ENCODE assay signal across 8 cellular contexts in genomic region chr17:38871992-38872605, GRCh38. TPM values are rescaled to one million over a fixed set of nuclear protein-coding genes. Genes with fewer than 3 reads are reported as not detected.
DNase-seq lines count a peak whose midpoint lies in the region; ATAC-seq, FAIRE-seq and TF ChIP-seq lines count a peak whose summit lies in the region.

No MANE protein-coding gene starts in this region.

- H3K36me3 ChIP-seq in PC-3 (ENCODE audit: low read depth, low read length): no peaks in the 10 kb centered on the region
- H3K36me3 ChIP-seq in endothelial cell of umbilical vein (ENCODE audit: control insufficient read depth in 2 of 2, extremely low read depth in 1 of 2, insufficient read depth in 2 of 2, low read length in 2 of 2): peaks cover 0 to 3% of the 10 kb centered on the region in 2 experiments
- no peaks in the 10 kb centered on the region for H3K36me3 ChIP-seq in pancreas

- H3K9me2 ChIP-seq in PC-3 (replicated peaks; ENCODE audit: low read length): no peaks in the 10 kb centered on the region

- H3K4me1 ChIP-seq in PC-3 (ENCODE audit: insufficient read depth, low read length) (peaks cover 25% of the 10 kb centered on the region), endothelial cell of umbilical vein (ENCODE audit: control insufficient read depth, extremely low read depth, insufficient read depth, low read length) (peaks cover 38% of the 10 kb centered on the region), pancreas (peaks cover 29 to 38% (median 37%) of the 10 kb centered on the region in 3 donors)

- peak overlapping the region; percentile 84 for H3K4me2 ChIP-seq in PC-3 (ENCODE audit: low read length)
- H3K4me2 ChIP-seq in endothelial cell of umbilical vein (ENCODE audit: insufficient read depth, low read length): peak overlapping the region; percentile 79

- H3K4me3 ChIP-seq in PC-3 (ENCODE audit: low read length): peak overlapping the region; percentile 98
- peak overlapping the region in 2 of 3 experiments; percentile 81 to 93 for H3K4me3 ChIP-seq in endothelial cell of umbilical vein (replicated peaks in 1 of 3; ENCODE audit: insufficient read depth in 1 of 3, low read depth in 1 of 3, low read length in 3 of 3)
- H3K4me3 ChIP-seq in pancreas: peak overlapping the region in 2 of 4 donors; percentile 93 to 94

- DNase-seq in Calu3 (no peak), PC-3 (no peak), endothelial cell of umbilical vein (ENCODE audit: low read depth, low spot score) (no peak), pancreas (peak in 3 of 6 donors; percentile 36 to 49 (median 39)), DMS114 treated with DMSO at 0.1 percent for 48 hours (lab: John Stamatoyannopoulos, UW; ENCODE audit: unreplicated experiment) (no peak), NCI-H774 (lab: John Stamatoyannopoulos, UW) (no peak), activated gamma-delta T cell treated with Interleukin-2 at 50 U/mL for 16 hours (no peak), NCI-H526 (lab: John Stamatoyannopoulos, UW) (no peak)

- H3K4me3 Mint-ChIP-seq in Calu3 (ENCODE audit: low read depth, unreplicated experiment): peak overlapping the region; percentile 95

- H3K9ac ChIP-seq in PC-3 (ENCODE audit: low read length) (peak overlapping the region; percentile 77; the same call in 1 of the 2 replicates), endothelial cell of umbilical vein (replicated peaks; ENCODE audit: extremely low read depth, insufficient read depth, low read length) (no peak overlapping the region)

- peak overlapping the region; percentile 97 for H3K27ac Mint-ChIP-seq in Calu3 (ENCODE audit: unreplicated experiment)

- no peaks in the 10 kb centered on the region for H3K27me3 Mint-ChIP-seq in Calu3 (ENCODE audit: unreplicated experiment)

- H2AFZ ChIP-seq in PC-3 (ENCODE audit: low read length): no peak overlapping the region
- H2AFZ ChIP-seq in endothelial cell of umbilical vein (ENCODE audit: low read depth, low read length): no peak overlapping the region

- POLR2A ChIA-PET in PC-3 (lab: Charles Lee; ENCODE audit: unreplicated experiment) (no interaction called here), endothelial cell of umbilical vein (lab: Charles Lee) (interaction anchor here (1.1 to 1.4 kb wide), 4 partner anchors 8 to 282 kb away, joined by 3 to 8 read pairs (median 5); partner anchors contain the start of gene RPL23)

- no peaks in the 10 kb centered on the region for H3K9me3 Mint-ChIP-seq in Calu3 (ENCODE audit: low read depth, unreplicated experiment)

- TSS peak; percentile 37 for BruUV-seq in Calu3 (replicated peaks; lab: Mats Ljungman, UMichigan)
- no TSS peak for BruUV-seq in PC-3 (replicated peaks; lab: Mats Ljungman, UMichigan)
- BruUV-seq in endothelial cell of umbilical vein (replicated peaks; lab: Mats Ljungman, UMichigan): TSS peak; percentile 13

- no peaks in the 10 kb centered on the region for H3K9me3 ChIP-seq in PC-3 (ENCODE audit: low read length)
- H3K9me3 ChIP-seq in endothelial cell of umbilical vein (replicated peaks; ENCODE audit: control insufficient read depth, insufficient read depth, low read length): no peaks in the 10 kb centered on the region
- H3K9me3 ChIP-seq in pancreas: no peaks in the 10 kb centered on the region

- ATAC-seq in PC-3 (no peak), pancreas (no peak)

- no peaks in the 10 kb centered on the region for H3K27me3 ChIP-seq in PC-3 (ENCODE audit: low read length)
- no peaks in the 10 kb centered on the region for H3K27me3 ChIP-seq in endothelial cell of umbilical vein (ENCODE audit: control insufficient read depth in 2 of 2, insufficient read depth in 2 of 2, low read length in 2 of 2)
- no peaks in the 10 kb centered on the region for H3K27me3 ChIP-seq in pancreas

- CTCF ChIA-PET in Calu3 (lab: Charles Lee) (interaction anchor here (0.8 to 5.2 kb wide), 16 partner anchors 9 to 303 kb away, joined by 3 to 53 read pairs (median 8); partner anchors contain the start of genes CWC25, PSMB3 and RPL23), PC-3 (lab: Charles Lee) (no interaction called here), endothelial cell of umbilical vein (lab: Charles Lee) (interaction anchor here (1.0 to 4.7 kb wide), 9 partner anchors 12 to 281 kb away, joined by 3 to 37 read pairs (median 5); no protein-coding TSS in a partner anchor)

- H3K27ac ChIP-seq in PC-3 (ENCODE audit: low read length) (peak overlapping the region; percentile 42), endothelial cell of umbilical vein (ENCODE audit: insufficient read depth, low read depth, low read length) (no peak overlapping the region), pancreas (peak overlapping the region; percentile 91 to 92 (median 91))

- no peaks in the 10 kb centered on the region for H3K9me1 ChIP-seq in endothelial cell of umbilical vein (replicated peaks; ENCODE audit: control insufficient read depth, extremely low read depth, insufficient read depth, low read length)

- peaks cover 83% of the 10 kb centered on the region for H3K4me1 Mint-ChIP-seq in Calu3 (ENCODE audit: low read depth, unreplicated experiment)

- H3K79me2 ChIP-seq in PC-3 (ENCODE audit: low read length) (peaks cover 64% of the 10 kb centered on the region), endothelial cell of umbilical vein (ENCODE audit: control insufficient read depth, insufficient read depth, low read length) (peaks cover 65% of the 10 kb centered on the region)

- dilution Hi-C loops in endothelial cell of umbilical vein (cut with MboI; ENCODE audit: extremely low pct_ligation_motif_present, low sequenced_read_pairs): no loop called here

- TF ChIP-seq CTCF in Calu3 (IDR thresholded peaks at IDR 0.05; ENCODE audit: unreplicated experiment) (no peak), PC-3 (conservative IDR thresholded peaks at IDR 0.05; ENCODE audit: low read depth, low read length) (no peak), endothelial cell of umbilical vein (IDR thresholded peaks at IDR 0.05; ENCODE audit: extremely low read depth in 1 of 2, insufficient read depth in 1 of 2, low read depth in 1 of 2, low read length in 2 of 2) (no peak), pancreas (IDR thresholded peaks at IDR 0.05) (no peak)

- intact Hi-C loops in Calu3 (cut with micrococcal nuclease; ENCODE audit: unreplicated experiment) (no loop called here), PC-3 (cut with micrococcal nuclease) (no loop called here), endothelial cell of umbilical vein (cut with micrococcal nuclease) (loop anchor here (1.0 to 5.0 kb wide), 5 partner anchors 8 to 281 kb away; no protein-coding TSS in a partner anchor), pancreas (cut with DNase I) (no loop called here)

- 13 to 18% methylated on average over 5 of the region's 5 CpGs for WGBS in pancreas, 2 donors

- H3K36me3 Mint-ChIP-seq in Calu3 (ENCODE audit: insufficient read depth, unreplicated experiment): peaks cover 97% of the 10 kb centered on the region

- H3F3A ChIP-seq in PC-3 (ENCODE audit: low read length, unreplicated experiment): no peaks in the 10 kb centered on the region

- H4K20me1 ChIP-seq in PC-3 (ENCODE audit: low read length) (peaks cover 15% of the 10 kb centered on the region), endothelial cell of umbilical vein (replicated peaks; ENCODE audit: control insufficient read depth, extremely low read depth, insufficient read depth, low read length) (peaks cover 6% of the 10 kb centered on the region)

- FAIRE-seq in endothelial cell of umbilical vein (lab: Jason Lieb, UNC) (no peak), pancreas (lab: Jason Lieb, UNC) (no peak)

- TF ChIP-seq POLR2A in endothelial cell of umbilical vein (IDR thresholded peaks at IDR 0.05; ENCODE audit: low read depth, low read length): no peak

TF ChIP-seq in endothelial cell of umbilical vein, 7 proteins besides CTCF, POLR2A, EP300 and RAD21 (continues in another document):
- TF ChIP-seq JUN (IDR thresholded peaks at IDR 0.05; ENCODE audit: borderline replicate concordance, insufficient read depth, insufficient read length, low read depth) (no peak), POLR2AphosphoS5 (IDR thresholded peaks at IDR 0.05; ENCODE audit: insufficient read depth, low read depth, low read length) (no peak)

RNA-seq across cellular contexts. Expression of gene LASP1, which starts 2.2 kb away (rescaled TPM):
- total RNA-seq in Calu3 (2022) (479 and 558 TPM in 2 replicates), PC-3 (2014; rRNA removed) (106 and 120 TPM in 2 replicates), endothelial cell of umbilical vein (231 and 242 TPM in 2 replicates), pancreas (10 to 100 TPM; 48.2 to 98.6 (median 60.9) TPM)
- polyA plus RNA-seq in endothelial cell of umbilical vein (214 and 247 TPM in 2 replicates), pancreas (10 to 100 TPM; 35.7 to 36.0 TPM)
- 148 and 183 TPM in 2 replicates for polyA plus RNA-seq in endothelial cell of umbilical vein (2011; cell fraction: cytosol; rRNA removed)
- polyA plus RNA-seq in endothelial cell of umbilical vein (2011; cell fraction: nucleus; rRNA removed): 122 and 137 TPM in 2 replicates
- polyA plus RNA-seq in endothelial cell of umbilical vein (2012): 177 and 200 TPM in 2 replicates
- polyA minus RNA-seq in endothelial cell of umbilical vein: 232 and 233 TPM in 2 replicates
- 92.4 TPM for polyA minus RNA-seq in endothelial cell of umbilical vein (2011; cell fraction: cytosol; rRNA and poly(A)+ RNA removed)
- 61.7 and 87.6 TPM in 2 replicates for polyA minus RNA-seq in endothelial cell of umbilical vein (2011; cell fraction: nucleus; rRNA and poly(A)+ RNA removed)

RNA-seq across cellular contexts. Expression of gene RPL23, which starts 18.6 kb away (rescaled TPM):
- total RNA-seq in Calu3 (2022) (3,443 and 3,829 TPM in 2 replicates), PC-3 (2014; rRNA removed) (807 and 1,110 TPM in 2 replicates), endothelial cell of umbilical vein (1,270 and 1,292 TPM in 2 replicates), pancreas (100 to 1,000 TPM; 569 to 994 (median 828) TPM)
- polyA plus RNA-seq in endothelial cell of umbilical vein (1,232 and 1,847 TPM in 2 replicates), pancreas (1,000 to 10,000 TPM; 1,404 to 1,507 TPM)
- polyA plus RNA-seq in endothelial cell of umbilical vein (2011; cell fraction: cytosol; rRNA removed): 2,575 and 3,174 TPM in 2 replicates
- polyA plus RNA-seq in endothelial cell of umbilical vein (2011; cell fraction: nucleus; rRNA removed): 730 and 736 TPM in 2 replicates
- 2,834 and 3,213 TPM in 2 replicates for polyA plus RNA-seq in endothelial cell of umbilical vein (2012)
- polyA minus RNA-seq in endothelial cell of umbilical vein: 432 and 546 TPM in 2 replicates
- polyA minus RNA-seq in endothelial cell of umbilical vein (2011; cell fraction: cytosol; rRNA and poly(A)+ RNA removed): 658 TPM
- polyA minus RNA-seq in endothelial cell of umbilical vein (2011; cell fraction: nucleus; rRNA and poly(A)+ RNA removed): 81.9 and 97.6 TPM in 2 replicates

RNA-seq across cellular contexts. Expression of gene CWC25, which starts 47.0 kb away (rescaled TPM):
- 77.8 and 78.9 TPM in 2 replicates for total RNA-seq in Calu3 (2022)
- 11.8 and 15.0 TPM in 2 replicates for total RNA-seq in PC-3 (2014; rRNA removed)
- total RNA-seq in endothelial cell of umbilical vein: 19.7 and 20.0 TPM in 2 replicates
- 12.4 and 13.8 TPM in 2 replicates for polyA plus RNA-seq in endothelial cell of umbilical vein
- polyA plus RNA-seq in endothelial cell of umbilical vein (2011; cell fraction: cytosol; rRNA removed): 12.6 and 15.4 TPM in 2 replicates
- 71.1 and 86.4 TPM in 2 replicates for polyA plus RNA-seq in endothelial cell of umbilical vein (2011; cell fraction: nucleus; rRNA removed)
- 18.1 and 20.3 TPM in 2 replicates for polyA plus RNA-seq in endothelial cell of umbilical vein (2012)
- polyA minus RNA-seq in endothelial cell of umbilical vein: 14.3 and 14.8 TPM in 2 replicates
- 3.8 TPM for polyA minus RNA-seq in endothelial cell of umbilical vein (2011; cell fraction: cytosol; rRNA and poly(A)+ RNA removed)
- 13.2 and 19.7 TPM in 2 replicates for polyA minus RNA-seq in endothelial cell of umbilical vein (2011; cell fraction: nucleus; rRNA and poly(A)+ RNA removed)
- total RNA-seq in pancreas: 10 to 100 TPM in 1 of 6 donors, 1 to 10 TPM in 5; 7.5 to 11.4 (median 8.0) TPM
- 10 to 100 TPM; 19.4 to 24.0 TPM for polyA plus RNA-seq in pancreas
